ENCODE assay signal across 8 cellular contexts in the genomic region with DNA sequence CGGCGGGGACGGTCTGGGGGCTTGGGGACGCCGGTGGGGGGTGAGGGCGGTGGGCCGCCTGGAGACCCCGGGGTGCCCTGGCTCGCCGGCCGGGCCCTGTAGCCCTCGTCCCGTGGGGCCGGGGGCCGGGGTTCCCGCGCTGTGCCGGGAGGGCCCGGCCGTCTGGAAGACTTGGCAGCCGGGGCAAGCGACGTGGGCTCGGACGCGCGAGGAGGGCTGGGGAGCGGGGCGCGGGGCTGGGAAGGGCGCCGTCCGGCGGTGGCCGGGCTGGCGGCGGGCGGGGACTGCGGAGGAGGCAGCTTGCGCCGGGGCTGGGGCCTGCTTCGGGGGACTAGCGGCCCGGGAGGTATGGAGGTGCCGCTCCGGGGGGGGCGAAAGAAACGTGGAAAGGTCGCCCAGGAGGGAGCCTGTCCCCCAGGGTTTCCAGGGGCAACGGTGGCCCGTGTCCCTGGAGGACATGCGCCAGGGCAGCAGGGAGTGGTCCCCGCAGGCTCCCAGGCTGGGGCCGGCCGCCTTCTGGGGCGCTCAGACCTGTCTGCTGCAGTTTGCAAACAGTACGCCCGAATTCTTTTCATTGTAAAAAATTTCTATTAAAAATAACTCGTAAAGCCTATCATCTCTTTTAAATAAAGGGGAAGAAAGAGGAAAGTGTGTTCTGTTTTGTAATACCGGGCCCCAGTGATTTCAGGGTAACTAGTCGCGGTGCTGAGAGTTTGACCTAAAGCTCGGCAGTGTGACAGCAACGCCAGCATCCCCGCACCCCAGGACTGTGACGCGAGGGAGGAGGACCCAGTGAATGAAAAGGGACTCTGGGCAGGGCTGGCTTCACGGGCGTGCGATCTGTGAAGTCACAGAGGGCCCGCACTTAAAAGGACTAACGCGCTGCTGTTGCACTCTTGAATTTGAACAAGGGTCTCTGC. TPM values are rescaled to one million over a fixed set of nuclear protein-coding genes. Genes with fewer than 3 reads are reported as not detected.
A peak's percentile ranks its signal among the peaks of the same experiment; 100 is the strongest.
DNase-seq lines count a peak whose midpoint lies in the region; ATAC-seq and TF ChIP-seq lines count a peak whose summit lies in the region.

No MANE protein-coding gene starts in this region.

- peaks cover 23% of the 10 kb centered on the region for H3K4me1 Mint-ChIP-seq in osteocyte (ENCODE audit: unreplicated experiment)

- ATAC-seq in GM19025 (IDR thresholded peaks at IDR 0.05; ENCODE audit: low read depth, unreplicated experiment) = peak; percentile 39
- ATAC-seq in HG03175 (IDR thresholded peaks at IDR 0.05; ENCODE audit: unreplicated experiment) = peak; percentile 38
- ATAC-seq in RWPE2 (ENCODE audit: low read depth) = peak; percentile 49
- ATAC-seq in Right ventricle myocardium inferior = peak; percentile 69
- ATAC-seq in upper lobe of left lung (ENCODE audit: low FRiP score in 2 of 2) = peak; percentile 74 to 81

- H3K36me3 ChIP-seq in RWPE2 (ENCODE audit: low read depth) = no peaks in the 10 kb centered on the region
- H3K36me3 ChIP-seq in upper lobe of left lung = no peaks in the 10 kb centered on the region

- TF ChIP-seq CTCF in RWPE2 (IDR thresholded peaks at IDR 0.05; ENCODE audit: poor library complexity, severe bottlenecking) (peak; percentile 89), osteocyte (IDR thresholded peaks at IDR 0.05) (peak; percentile 42), upper lobe of left lung (IDR thresholded peaks at IDR 0.05) (no peak)

- peak in 2 of 4 donors; percentile 23 to 47 for TF ChIP-seq POLR2A in upper lobe of left lung (IDR thresholded peaks at IDR 0.05)

- H3K27ac ChIP-seq in RWPE2 (ENCODE audit: poor library complexity, severe bottlenecking) = peak overlapping the region; percentile 53
- peak overlapping the region; percentile 86 to 95 (median 90) for H3K27ac ChIP-seq in upper lobe of left lung

- H3K27me3 ChIP-seq in RWPE2 (ENCODE audit: insufficient read depth, poor library complexity, severe bottlenecking) (no peaks in the 10 kb centered on the region), upper lobe of left lung (no peaks in the 10 kb centered on the region)

- no peak for TF ChIP-seq EP300 in upper lobe of left lung (IDR thresholded peaks at IDR 0.05)

- H3K27ac Mint-ChIP-seq in osteocyte (ENCODE audit: unreplicated experiment) = peak overlapping the region; percentile 47

- H3K27me3 Mint-ChIP-seq in osteocyte (ENCODE audit: unreplicated experiment) = peaks cover 39% of the 10 kb centered on the region

- WGBS in upper lobe of left lung, 2 donors = 1 to 2% methylated on average over 36 to 59 of the region's 73 CpGs

- intact Hi-C loops in Right ventricle myocardium inferior (cut with DNase I) = loop anchor here (2.0 to 5.0 kb wide), 3 partner anchors 50 to 185 kb away; no protein-coding TSS in a partner anchor

- H3K4me3 ChIP-seq in RWPE2 (ENCODE audit: severe bottlenecking) (peak overlapping the region; percentile 94), upper lobe of left lung (peak overlapping the region; percentile 53 to 93 (median 75))

- H3K4me3 Mint-ChIP-seq in osteocyte (ENCODE audit: unreplicated experiment) = peak overlapping the region; percentile 70

- H3K4me1 ChIP-seq in RWPE2 (ENCODE audit: insufficient read depth, poor library complexity, severe bottlenecking) (peaks cover 12% of the 10 kb centered on the region), upper lobe of left lung (peaks cover 11 to 22% (median 16%) of the 10 kb centered on the region in 4 donors)

- H3K9me3 Mint-ChIP-seq in osteocyte (ENCODE audit: unreplicated experiment) = no peaks in the 10 kb centered on the region

- H3K9me3 ChIP-seq in RWPE2 (ENCODE audit: severe bottlenecking) (peaks cover 2% of the 10 kb centered on the region), upper lobe of left lung (no peaks in the 10 kb centered on the region)

- no peaks in the 10 kb centered on the region for H3K36me3 Mint-ChIP-seq in osteocyte (ENCODE audit: unreplicated experiment)

- DNase-seq in AG08396 (ENCODE audit: low spot score) (peak; percentile 71), RWPE2 (ENCODE audit: low spot score) (no peak), Right ventricle myocardium inferior (ENCODE audit: missing footprints) (peak; percentile 90), osteocyte (ENCODE audit: extremely low spot score, unreplicated experiment) (peak; percentile 86), upper lobe of left lung (peak; percentile 77 to 94)
- DNase-seq in activated naive CD4-positive, alpha-beta T cell treated with anti-CD3 and anti-CD28 coated beads, Interleukin-2, amount 50 U/mL, for 16 hours = peak; percentile 66

RNA-seq across cellular contexts. Expression of a gene that starts 0.8 kb away (rescaled TPM):
- total RNA-seq in Right ventricle myocardium inferior (156 TPM), osteocyte (44.6 and 50.8 TPM in 2 replicates), upper lobe of left lung (10 to 100 TPM; 17.2 to 66.7 (median 24.5) TPM)

Comparison
In these comparisons a context has a peak if more than half of its experiments do, and no peak if none do; other contexts are left out.
1. CTCF ChIP-seq: peak in RWPE2 (single experiment) and osteocyte (single experiment); none in upper lobe of left lung (0 of 6).
2. Peak in every context shown above with its lines, with median percentiles within 50 percentile points of each other: ATAC-seq.